In genomic region chr20:59525500-59526241, GRCh38 we compare ENCODE assay signal across 8 cellular contexts.
A peak's percentile ranks its signal among the peaks of the same experiment; 100 is the strongest.
DNase-seq lines count a peak whose midpoint lies in the region; ATAC-seq and FAIRE-seq lines count a peak whose summit lies in the region.

No MANE protein-coding gene starts in this region.

- H3K9me3 ChIP-seq in HUES64 (ENCODE audit: insufficient read depth, low read depth, low read length) = no peaks in the 10 kb centered on the region

- no peak overlapping the region for H3K27ac ChIP-seq in HUES64 (ENCODE audit: low read depth, low read length)
- H3K27ac ChIP-seq in caudate nucleus (ENCODE audit: low read depth, low read length) = no peak overlapping the region

- no peak overlapping the region for H3K9ac ChIP-seq in HUES64 (ENCODE audit: low read depth, low read length)

- no peak for ATAC-seq in stimulated activated naive CD8-positive, alpha-beta T cell treated with anti-CD3 and anti-CD28 coated beads, Interleukin-15, Interleukin-2, amounts not matched to agents 100 U/mL and 50 U/mL, for 24 hours

- no peak for FAIRE-seq in RCC 7860 (lab: Jason Lieb, UNC)

- H3K4me3 ChIP-seq in HUES64 (ENCODE audit: low read length) = peak overlapping the region; percentile 39

- DNase-seq in NCI-H2081 (lab: John Stamatoyannopoulos, UW) (peak; percentile 11 to 30), NCI-H2081 treated with DMSO at 0.1 percent for 48 hours (lab: John Stamatoyannopoulos, UW) (no peak), RCC 7860 (ENCODE audit: low spot score) (peak; percentile 29), caudate nucleus (lab: John Stamatoyannopoulos, UW) (peak in 49 of 61 donors; percentile 4 to 71 (median 32)), left kidney (ENCODE audit: low read depth, low spot score) (peak; percentile 87)
- peak; percentile 62 for DNase-seq in stimulated activated naive CD8-positive, alpha-beta T cell treated with anti-CD3 and anti-CD28 coated beads, Interleukin-15, Interleukin-2, amounts not matched to agents 100 U/mL and 50 U/mL, for 24 hours
- DNase-seq in NK-92 treated with Interleukin-12 subunit alpha and Interleukin-12 subunit beta, amount 100 ng/mL, for 24 hours (lab: John Stamatoyannopoulos, UW) = no peak

- H3K27me3 ChIP-seq in HUES64 (ENCODE audit: insufficient read depth, low read length) = peaks cover 52% of the 10 kb centered on the region

- H3K36me3 ChIP-seq in HUES64 (ENCODE audit: insufficient read depth, low read length) = no peaks in the 10 kb centered on the region

- 11% methylated on average over 30 of the region's 31 CpGs for WGBS in HUES64

- H3K4me1 ChIP-seq in HUES64 (ENCODE audit: insufficient read depth, low read length) = 0 out of 2 replicates have a peak, but pooled peaks cover 2% of the 10 kb centered on the region

Comparison
In these comparisons a context has a peak if more than half of its experiments do, and no peak if none do; other contexts are left out.
1. DNase-seq: peak in NCI-H2081 (2 of 2), RCC 7860 (single experiment), caudate nucleus (49 of 61), left kidney (single experiment) and stimulated activated naive CD8-positive, alpha-beta T cell treated with anti-CD3 and anti-CD28 coated beads, Interleukin-15, Interleukin-2, amounts not matched to agents 100 U/mL and 50 U/mL, for 24 hours (single experiment); none in NCI-H2081 treated with DMSO at 0.1 percent for 48 hours (single experiment) and NK-92 treated with Interleukin-12 subunit alpha and Interleukin-12 subunit beta, amount 100 ng/mL, for 24 hours (single experiment).